Comparison of ENCODE assay signal across 1 cellular context in genomic region chr12:109944561-109944960, GRCh38.
TF ChIP-seq lines count a peak whose summit lies in the region.

No MANE protein-coding gene starts in this region.

TF ChIP-seq in liver, 16 proteins besides CTCF, POLR2A, EP300 and RAD21 (continued from another document):
- TF ChIP-seq, protein P1, sequence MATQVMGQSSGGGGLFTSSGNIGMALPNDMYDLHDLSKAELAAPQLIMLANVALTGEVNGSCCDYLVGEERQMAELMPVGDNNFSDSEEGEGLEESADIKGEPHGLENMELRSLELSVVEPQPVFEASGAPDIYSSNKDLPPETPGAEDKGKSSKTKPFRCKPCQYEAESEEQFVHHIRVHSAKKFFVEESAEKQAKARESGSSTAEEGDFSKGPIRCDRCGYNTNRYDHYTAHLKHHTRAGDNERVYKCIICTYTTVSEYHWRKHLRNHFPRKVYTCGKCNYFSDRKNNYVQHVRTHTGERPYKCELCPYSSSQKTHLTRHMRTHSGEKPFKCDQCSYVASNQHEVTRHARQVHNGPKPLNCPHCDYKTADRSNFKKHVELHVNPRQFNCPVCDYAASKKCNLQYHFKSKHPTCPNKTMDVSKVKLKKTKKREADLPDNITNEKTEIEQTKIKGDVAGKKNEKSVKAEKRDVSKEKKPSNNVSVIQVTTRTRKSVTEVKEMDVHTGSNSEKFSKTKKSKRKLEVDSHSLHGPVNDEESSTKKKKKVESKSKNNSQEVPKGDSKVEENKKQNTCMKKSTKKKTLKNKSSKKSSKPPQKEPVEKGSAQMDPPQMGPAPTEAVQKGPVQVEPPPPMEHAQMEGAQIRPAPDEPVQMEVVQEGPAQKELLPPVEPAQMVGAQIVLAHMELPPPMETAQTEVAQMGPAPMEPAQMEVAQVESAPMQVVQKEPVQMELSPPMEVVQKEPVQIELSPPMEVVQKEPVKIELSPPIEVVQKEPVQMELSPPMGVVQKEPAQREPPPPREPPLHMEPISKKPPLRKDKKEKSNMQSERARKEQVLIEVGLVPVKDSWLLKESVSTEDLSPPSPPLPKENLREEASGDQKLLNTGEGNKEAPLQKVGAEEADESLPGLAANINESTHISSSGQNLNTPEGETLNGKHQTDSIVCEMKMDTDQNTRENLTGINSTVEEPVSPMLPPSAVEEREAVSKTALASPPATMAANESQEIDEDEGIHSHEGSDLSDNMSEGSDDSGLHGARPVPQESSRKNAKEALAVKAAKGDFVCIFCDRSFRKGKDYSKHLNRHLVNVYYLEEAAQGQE (IDR thresholded peaks at IDR 0.05): no peak
- no peak for TF ChIP-seq NR2F2 (IDR thresholded peaks at IDR 0.05)
